ENCODE assay signal across 9 cellular contexts in genomic region chr1:27891196-27891889, GRCh38. TPM values are rescaled to one million over a fixed set of nuclear protein-coding genes. Genes with fewer than 3 reads are reported as not detected.
DNase-seq lines count a peak whose midpoint lies in the region; ATAC-seq and TF ChIP-seq lines count a peak whose summit lies in the region.
"Had no signal": no experiment of that assay in that cellular context is flagged by ENCODE, and none has a peak within 500 bp of the region (broad histone marks: within the 10 kb centered on the region; RNA-seq: fewer than 3 reads in every experiment).

No MANE protein-coding gene starts in this region.

- peak overlapping the region; percentile 92 for H3K27ac Mint-ChIP-seq in CD8-positive, alpha-beta T cell

- peaks cover 66% of the 10 kb centered on the region for H3K36me3 Mint-ChIP-seq in CD8-positive, alpha-beta T cell

- peak in 3 of 7 experiments; percentile 31 to 48 (median 36) for DNase-seq in CD8-positive, alpha-beta T cell
- DNase-seq in activated CD4-positive, alpha-beta T cell treated with anti-CD3 and anti-CD28 coated beads for 48 hours, result peak; percentile 54
- DNase-seq in medulla oblongata (ENCODE audit: extremely low spot score) (peak; percentile 86), GM19240 (ENCODE audit: insufficient read length, low spot score) (no peak), middle frontal gyrus (ENCODE audit: extremely low spot score, low spot score) (no peak)
- DNase-seq: effector CD4-positive, alpha-beta T cell had no signal

- peaks cover 47% of the 10 kb centered on the region for H3K36me3 ChIP-seq in CD8-positive, alpha-beta T cell (ENCODE audit: insufficient read depth, low read length)

- intact Hi-C loops in CD8-positive, alpha-beta T cell (cut with DNase I, micrococcal nuclease), result no loop called here

- H3K9me3 ChIP-seq in CD8-positive, alpha-beta T cell (ENCODE audit: low read length), result no peaks in the 10 kb centered on the region

- TF ChIP-seq CTCF in CD8-positive, alpha-beta T cell (IDR thresholded peaks at IDR 0.05), result no peak

- peak overlapping the region; percentile 29 for H3K27ac ChIP-seq in CD8-positive, alpha-beta T cell (ENCODE audit: low read depth, low read length)

- H3K27me3 Mint-ChIP-seq in CD8-positive, alpha-beta T cell (ENCODE audit: low read depth), result no peaks in the 10 kb centered on the region

- H3K4me3 Mint-ChIP-seq in CD8-positive, alpha-beta T cell, result peak overlapping the region; percentile 9

- POLR2A ChIA-PET in CD8-positive, alpha-beta T cell (lab: Charles Lee), result interaction anchor here (1.1 to 1.3 kb wide), 3 partner anchors 14 to 22 kb away, joined by 3 to 4 read pairs (median 4); no protein-coding TSS in a partner anchor

- CTCF ChIA-PET in CD8-positive, alpha-beta T cell (lab: Charles Lee), result interaction anchor here (0.9 to 1.3 kb wide), 2 partner anchors 9 to 89 kb away, joined by 3 to 5 read pairs; no protein-coding TSS in a partner anchor

- ATAC-seq in CD8-positive, alpha-beta T cell, result peak; percentile 45
- ATAC-seq in GM21619 (IDR thresholded peaks at IDR 0.05; ENCODE audit: unreplicated experiment) (peak; percentile 44), GM21515 (IDR thresholded peaks at IDR 0.05; ENCODE audit: unreplicated experiment) (no peak), GM19397 (IDR thresholded peaks at IDR 0.05; ENCODE audit: unreplicated experiment) (no peak)

- no peak overlapping the region for H3K4me3 ChIP-seq in CD8-positive, alpha-beta T cell (ENCODE audit: low read depth, low read length)

- H3K9me3 Mint-ChIP-seq in CD8-positive, alpha-beta T cell, result no peaks in the 10 kb centered on the region

- no peaks in the 10 kb centered on the region for H3K27me3 ChIP-seq in CD8-positive, alpha-beta T cell (ENCODE audit: insufficient read depth, low read length)

- H3K4me1 Mint-ChIP-seq in CD8-positive, alpha-beta T cell (ENCODE audit: low read depth), result peaks cover 45% of the 10 kb centered on the region

- H3K4me1 ChIP-seq in CD8-positive, alpha-beta T cell (ENCODE audit: insufficient read depth, low read length), result peaks cover 52% of the 10 kb centered on the region

RNA-seq across cellular contexts. Expression of gene THEMIS2, which starts 19.0 kb away (rescaled TPM):
- total RNA-seq in CD8-positive, alpha-beta T cell, result 10 to 100 TPM; 13.4 to 15.2 TPM

RNA-seq across cellular contexts. Expression of gene RPA2, which starts 23.0 kb away (rescaled TPM):
- 10 to 100 TPM; 10.7 to 12.5 TPM for total RNA-seq in CD8-positive, alpha-beta T cell

RNA-seq across cellular contexts. Expression of gene SMPDL3B, which starts 43.5 kb away (rescaled TPM):
- total RNA-seq in CD8-positive, alpha-beta T cell, result not detected

Comparison
In these comparisons a context has a peak if more than half of its experiments do, and no peak if none do; other contexts are left out.
1. ATAC-seq: peak in CD8-positive, alpha-beta T cell (single experiment) and GM21619 (single experiment); none in GM21515 (single experiment) and GM19397 (single experiment).
2. DNase-seq: peak in activated CD4-positive, alpha-beta T cell treated with anti-CD3 and anti-CD28 coated beads for 48 hours (single experiment) and medulla oblongata (single experiment); none in GM19240 (single experiment) and middle frontal gyrus (single experiment).